ENCODE assay signal across 22 cellular contexts in the genomic region with DNA sequence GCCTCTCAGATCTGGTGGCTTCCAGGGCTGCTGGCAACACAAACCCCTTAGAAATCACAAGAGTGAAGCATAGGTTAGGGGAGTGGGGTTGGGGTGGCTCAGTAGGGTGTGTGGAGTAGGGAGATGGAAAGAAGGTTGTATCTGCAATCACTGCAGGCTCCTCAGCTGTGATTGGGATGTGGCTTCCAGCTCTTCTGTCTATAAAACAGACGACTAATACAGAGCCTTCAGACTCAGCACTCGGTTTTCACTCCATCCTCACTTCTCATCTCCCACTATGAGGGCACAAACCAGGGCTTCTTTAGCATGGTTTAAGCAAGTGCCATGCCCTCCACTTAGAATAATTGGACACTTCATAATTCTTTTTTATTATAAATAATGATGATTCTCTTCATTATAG. TPM values are rescaled to one million over a fixed set of nuclear protein-coding genes. Genes with fewer than 3 reads are reported as not detected.
DNase-seq lines count a peak whose midpoint lies in the region; ATAC-seq, FAIRE-seq and TF ChIP-seq lines count a peak whose summit lies in the region.
"Had no signal": no experiment of that assay in that cellular context is flagged by ENCODE, and none has a peak within 500 bp of the region (broad histone marks: within the 10 kb centered on the region; RNA-seq: fewer than 3 reads in every experiment).

No MANE protein-coding gene starts in this region.

- H3K9me3 ChIP-seq in HepG2 (ENCODE audit: low read length) (no peaks in the 10 kb centered on the region), right lobe of liver (no peaks in the 10 kb centered on the region), MG63 (no peaks in the 10 kb centered on the region), mucosa of descending colon (no peaks in the 10 kb centered on the region)
- H3K9me3 ChIP-seq: A549, Caco-2 had no signal

- FAIRE-seq in HepG2 (lab: Jason Lieb, UNC): no peak
- no peak for FAIRE-seq in GM12891 (lab: Jason Lieb, UNC)
- FAIRE-seq: A549, D721Med, GM12878, GM19239, K562 had no signal

- H3K27ac ChIP-seq in HepG2 (ENCODE audit: extremely low read length, insufficient read depth, low read length): no peak overlapping the region
- H3K27ac ChIP-seq in right lobe of liver: no peak overlapping the region
- H3K27ac ChIP-seq: 22Rv1, C4-2B had no signal

- TF ChIP-seq RAD21 in HepG2 (CRISPR knock-in tag; IDR thresholded peaks at IDR 0.05): no peak

- intact Hi-C loops in HepG2 (cut with micrococcal nuclease; ENCODE audit: unreplicated experiment) (no loop called here), right lobe of liver (cut with DNase I) (no loop called here), mucosa of descending colon (cut with DNase I, micrococcal nuclease) (no loop called here)

- no peak overlapping the region for H3K4me2 ChIP-seq in HepG2 (ENCODE audit: low read depth, low read length)
- H3K4me2 ChIP-seq: A549 had no signal

- no peaks in the 10 kb centered on the region for H3K27me3 Mint-ChIP-seq in stimulated activated memory B cell treated with anti-CD40 and anti-IgM and Interleukin-4, amounts not matched to agents 10 μg/mL and 1 μg/mL and 100 μg/mL, for 72 hours
- H3K27me3 Mint-ChIP-seq: CD4-positive, alpha-beta T cell had no signal

- 25% methylated on average over 2 of the region's 2 CpGs for WGBS in HepG2 (ENCODE audit: low lambda C conversion rate)
- 68% methylated on average over 2 of the region's 2 CpGs for WGBS in right lobe of liver (ENCODE audit: insufficient coverage, low coverage, low lambda C conversion rate, missing lambda C conversion rate)

- H3K4me1 ChIP-seq in HepG2 (ENCODE audit: insufficient read depth, low read length): peaks cover 37% of the 10 kb centered on the region
- no peaks in the 10 kb centered on the region for H3K4me1 ChIP-seq in right lobe of liver
- H3K4me1 ChIP-seq in mucosa of descending colon (ENCODE audit: low read depth): no peaks in the 10 kb centered on the region
- H3K4me1 ChIP-seq: Caco-2 had no signal

- in situ Hi-C loops in HepG2 (cut with HindIII; ENCODE audit: extremely low pct_ligation_motif_present, low pct_unique_long_range_greater_than_20kb): no loop called here

- no peak for TF ChIP-seq CTCF in HepG2 (CRISPR knock-in tag; IDR thresholded peaks at IDR 0.05)
- TF ChIP-seq CTCF in right lobe of liver (IDR thresholded peaks at IDR 0.05): no peak
- no peak for TF ChIP-seq CTCF in mucosa of descending colon (IDR thresholded peaks at IDR 0.05)

- no peaks in the 10 kb centered on the region for H3K36me3 Mint-ChIP-seq in stimulated activated memory B cell treated with anti-CD40 and anti-IgM and Interleukin-4, amounts not matched to agents 10 μg/mL and 1 μg/mL and 100 μg/mL, for 72 hours

- TF ChIP-seq POLR2A in HepG2 (IDR thresholded peaks at IDR 0.05; ENCODE audit: insufficient read depth in 1 of 2, low read depth in 2 of 2, low read length in 2 of 2) (no peak), right lobe of liver (IDR thresholded peaks at IDR 0.05) (no peak), GM12891 (IDR thresholded peaks at IDR 0.05; ENCODE audit: low read depth, low read length) (no peak)

- H3K9ac ChIP-seq in HepG2 (ENCODE audit: insufficient read depth, low read depth, low read length): no peak overlapping the region

- peaks cover 5% of the 10 kb centered on the region for H3K9me3 Mint-ChIP-seq in stimulated activated memory B cell treated with anti-CD40 and anti-IgM and Interleukin-4, amounts not matched to agents 10 μg/mL and 1 μg/mL and 100 μg/mL, for 72 hours
- H3K9me3 Mint-ChIP-seq: CD4-positive, alpha-beta T cell had no signal

- H3K4me3 ChIP-seq in HepG2 (replicated peaks in 1 of 3; ENCODE audit: insufficient read depth in 1 of 3, low read depth in 2 of 3, low read length in 3 of 3): no peak overlapping the region
- no peak overlapping the region for H3K4me3 ChIP-seq in right lobe of liver
- H3K4me3 ChIP-seq in MG63: no peak overlapping the region
- H3K4me3 ChIP-seq in mucosa of descending colon: no peak overlapping the region
- H3K4me3 ChIP-seq: A549, GM12878, K562 had no signal

- TF ChIP-seq EP300 in HepG2 (IDR thresholded peaks at IDR 0.05; ENCODE audit: low read depth in 2 of 2, low read length in 2 of 2) (no peak), HepG2 (CRISPR knock-in tag; IDR thresholded peaks at IDR 0.05; ENCODE audit: borderline replicate concordance) (no peak)

- H3K27me3 ChIP-seq in HepG2 (ENCODE audit: control insufficient read depth in 1 of 2, insufficient read depth in 2 of 2, low read length in 2 of 2): no peaks in the 10 kb centered on the region
- H3K27me3 ChIP-seq in right lobe of liver: no peaks in the 10 kb centered on the region
- H3K27me3 ChIP-seq in MG63: no peaks in the 10 kb centered on the region

- no peak overlapping the region for H3K27ac Mint-ChIP-seq in stimulated activated memory B cell treated with anti-CD40 and anti-IgM and Interleukin-4, amounts not matched to agents 10 μg/mL and 1 μg/mL and 100 μg/mL, for 72 hours
- H3K27ac Mint-ChIP-seq: CD4-positive, alpha-beta T cell had no signal

- ATAC-seq in HepG2 (0 out of 3 replicates have a peak, but pooled peaks have one; percentile 31), right lobe of liver (no peak), mucosa of descending colon (peak; percentile 60)
- peak; percentile 41 for ATAC-seq in stimulated activated memory B cell treated with anti-CD40 and anti-IgM and Interleukin-4, amounts not matched to agents 10 μg/mL and 1 μg/mL and 100 μg/mL, for 72 hours
- ATAC-seq: GM12878, HCT116, K562 had no signal

- no peaks in the 10 kb centered on the region for H3K4me1 Mint-ChIP-seq in stimulated activated memory B cell treated with anti-CD40 and anti-IgM and Interleukin-4, amounts not matched to agents 10 μg/mL and 1 μg/mL and 100 μg/mL, for 72 hours

- CTCF ChIA-PET in HepG2 (lab: Yijun Ruan, JAX; ENCODE audit: low intra/inter-chr PET ratio, low total read pairs): no interaction called here

- H3K36me3 ChIP-seq in HepG2 (replicated peaks in 1 of 2; ENCODE audit: control insufficient read depth in 1 of 2, insufficient read depth in 2 of 2, low read length in 2 of 2) (no peaks in the 10 kb centered on the region), right lobe of liver (no peaks in the 10 kb centered on the region), MG63 (no peaks in the 10 kb centered on the region), mucosa of descending colon (ENCODE audit: low read depth) (no peaks in the 10 kb centered on the region)

- DNase-seq in HepG2 (ENCODE audit: low spot score) (no peak), right lobe of liver (no peak), MG63 (peak; percentile 7), mucosa of descending colon (no peak), NCI-H446 (lab: John Stamatoyannopoulos, UW) (no peak), GM12891 (ENCODE audit: insufficient read length, low spot score) (no peak), HUDEP-2 (lab: John Stamatoyannopoulos, UW; ENCODE audit: unreplicated experiment in 76 of 76) (no peak)
- DNase-seq: AML-193; Caco-2; CD4-positive, alpha-beta T cell; GOT3; H7; IMR-90 had no signal

- POLR2A ChIA-PET in HepG2 (lab: Yijun Ruan, JAX): interaction anchor here (2.4 kb wide), 1 partner anchor 35 kb away, joined by 8 read pairs; no protein-coding TSS in a partner anchor

- no peak overlapping the region for H2AFZ ChIP-seq in HepG2 (ENCODE audit: low read length)

- no peak overlapping the region for H3K4me3 Mint-ChIP-seq in stimulated activated memory B cell treated with anti-CD40 and anti-IgM and Interleukin-4, amounts not matched to agents 10 μg/mL and 1 μg/mL and 100 μg/mL, for 72 hours
- H3K4me3 Mint-ChIP-seq: CD4-positive, alpha-beta T cell had no signal

- H3K79me2 ChIP-seq in HepG2 (ENCODE audit: insufficient read depth, low read length): no peaks in the 10 kb centered on the region

- H4K20me1 ChIP-seq in HepG2 (ENCODE audit: insufficient read depth, low read length): no peaks in the 10 kb centered on the region

- no TSS peak for BruUV-seq in HepG2 (replicated peaks; lab: Mats Ljungman, UMichigan)

TF ChIP-seq in GM12891, 5 proteins besides CTCF, POLR2A, EP300 and RAD21:
- TF ChIP-seq PAX5 (IDR thresholded peaks at IDR 0.05; ENCODE audit: insufficient read depth, low read length, severe bottlenecking) (no peak), POLR2AphosphoS5 (IDR thresholded peaks at IDR 0.05; ENCODE audit: low read depth, low read length) (no peak), TAF1 (IDR thresholded peaks at IDR 0.05; ENCODE audit: low read depth, low read length) (no peak), POU2F2 (IDR thresholded peaks at IDR 0.05; ENCODE audit: low read depth, low read length) (no peak), SPI1 (IDR thresholded peaks at IDR 0.05; ENCODE audit: low read depth, low read length) (no peak)

RNA-seq across cellular contexts. Expression of a gene that starts 46.4 kb away (rescaled TPM):
- total RNA-seq in HepG2 (2016; rRNA removed; fragmentation: Illumina TruSeq; extraction: Trizol) (7.9 and 8.8 TPM in 2 replicates), right lobe of liver (1 to 10 TPM; 2.1 to 7.4 (median 6.1) TPM), mucosa of descending colon (10 to 100 TPM in 1 of 3 donors, 1 to 10 TPM in 2; 2.2 to 56.1 (median 3.4) TPM)
- 1.9 TPM in 2 replicates for total RNA-seq in HepG2 (2016; cell fraction: cytosol; rRNA removed; fragmentation: Illumina TruSeq; extraction: Trizol; ENCODE audit: low read depth)
- total RNA-seq in HepG2 (2016; cell fraction: insoluble cytoplasmic fraction; rRNA removed; fragmentation: Illumina TruSeq; extraction: Trizol): 6.6 and 7.6 TPM in 2 replicates
- total RNA-seq in HepG2 (2016; cell fraction: membrane; rRNA removed; fragmentation: Illumina TruSeq; extraction: Trizol): 3.4 and 4.3 TPM in 2 replicates
- 6.9 and 9.0 TPM in 2 replicates for total RNA-seq in HepG2 (2016; cell fraction: nucleus; rRNA removed; fragmentation: Illumina TruSeq; extraction: Trizol)
- 35.7 and 53.1 TPM in 2 replicates for polyA plus RNA-seq in HepG2 (2011; rRNA removed)
- 24.4 and 25.6 TPM in 2 replicates for polyA plus RNA-seq in HepG2 (2011; cell fraction: cytosol; rRNA removed)
- polyA plus RNA-seq in HepG2 (2011; cell fraction: nucleus; rRNA removed): 50.2 and 52.1 TPM in 2 replicates
- polyA plus RNA-seq in HepG2 (2012): 29.4 and 36.2 TPM in 2 replicates
- 0.93 and 1.5 TPM in 2 replicates for polyA plus RNA-seq in HepG2 (2016; cell fraction: cytosol; fragmentation: Illumina TruSeq; extraction: Trizol; ENCODE audit: low read depth)
- 11.5 and 12.1 TPM in 2 replicates for polyA plus RNA-seq in HepG2 (2016; cell fraction: insoluble cytoplasmic fraction; fragmentation: Illumina TruSeq; extraction: Trizol; ENCODE audit: low read depth)
- polyA plus RNA-seq in HepG2 (2016; cell fraction: membrane; fragmentation: Illumina TruSeq; extraction: Trizol; ENCODE audit: low read depth): 2.0 and 2.6 TPM in 2 replicates
- 17.9 and 19.7 TPM in 2 replicates for polyA plus RNA-seq in HepG2 (2016; cell fraction: nucleus; fragmentation: Illumina TruSeq; extraction: Trizol; ENCODE audit: insufficient read depth, low read depth)
- 15.5 and 33.6 TPM in 2 replicates for polyA minus RNA-seq in HepG2 (2011; rRNA and poly(A)+ RNA removed; ENCODE audit: low replicate concordance)
- 26.6 and 28.9 TPM in 2 replicates for polyA minus RNA-seq in HepG2 (2011; cell fraction: cytosol; rRNA and poly(A)+ RNA removed)
- polyA minus RNA-seq in HepG2 (2011; cell fraction: nucleus; rRNA and poly(A)+ RNA removed): 42.9 and 47.0 TPM in 2 replicates
- total RNA-seq in MG63 (2014; rRNA removed; shearing (Covaris generic); ENCODE audit: low replicate concordance): 3.2 and 5.4 TPM in 2 replicates
- not detected for polyA plus RNA-seq in GM12891 (2012; ENCODE audit: low read depth, missing spikeins)
- total RNA-seq: CD4-positive, alpha-beta T cell; K562 had no signal
- polyA plus RNA-seq: K562 had no signal

Comparison
In these comparisons a context has a peak if more than half of its experiments do, and no peak if none do; other contexts are left out.
1. ATAC-seq: peak in HepG2 (single experiment), mucosa of descending colon (single experiment) and stimulated activated memory B cell treated with anti-CD40 and anti-IgM and Interleukin-4, amounts not matched to agents 10 μg/mL and 1 μg/mL and 100 μg/mL, for 72 hours (single experiment); none in right lobe of liver (0 of 4).